ENCODE assay signal across 28 cellular contexts in the genomic region with DNA sequence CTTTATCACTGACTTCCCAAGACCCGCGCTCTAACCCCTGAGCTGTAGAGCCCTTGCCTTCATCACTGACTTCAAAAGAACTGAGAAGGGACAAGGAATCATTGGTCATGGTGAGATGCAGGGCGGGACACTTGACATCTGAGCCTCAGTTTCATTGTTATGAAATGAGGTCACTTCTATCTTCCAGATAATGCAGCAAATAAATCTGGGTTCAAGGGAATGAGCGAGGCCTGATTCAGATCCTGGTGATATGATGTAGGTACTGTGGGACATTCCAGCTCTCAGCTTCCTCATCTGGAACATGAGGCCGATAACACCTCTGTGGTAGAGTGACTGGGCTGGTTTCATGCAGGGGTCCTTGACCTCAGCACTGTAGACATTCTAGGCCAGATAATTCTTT.
"Had no signal": no experiment of that assay in that cellular context is flagged by ENCODE, and none has a peak within 500 bp of the region (broad histone marks: within the 10 kb centered on the region; RNA-seq: fewer than 3 reads in every experiment).

No MANE protein-coding gene starts in this region.

- H3K4me1 ChIP-seq: heart right ventricle, left lung, pancreas, prostate gland, tibial nerve, uterus had no signal

- H3K36me3 Mint-ChIP-seq: naive B cell; natural killer cell; stimulated activated memory B cell treated with anti-CD40 and anti-IgM and Interleukin-4, amounts not matched to agents 10 μg/mL and 1 μg/mL and 100 μg/mL, for 72 hours had no signal

- H3K79me2 ChIP-seq: hepatocyte had no signal

- H3K4me1 Mint-ChIP-seq: naive B cell; natural killer cell; stimulated activated memory B cell treated with anti-CD40 and anti-IgM and Interleukin-4, amounts not matched to agents 10 μg/mL and 1 μg/mL and 100 μg/mL, for 72 hours; stimulated activated naive CD8-positive, alpha-beta T cell treated with anti-CD3 and anti-CD28 coated beads, Interleukin-15, amount 100 ng/mL, for 72 hours had no signal

- H3K4me3 ChIP-seq: heart right ventricle, hepatocyte, left lung, lung, pancreas, prostate gland, spleen, tibial nerve, uterus had no signal

- H3K27me3 ChIP-seq: hepatocyte, left lung, pancreas, spleen, tibial nerve, uterus had no signal

- H3K27me3 Mint-ChIP-seq: type B pancreatic cell had no signal

- DNase-seq: heart right ventricle; islet precursor cell; left colon; left lung; mesendoderm; naive B cell; natural killer cell; nephron progenitor cell; pancreas; posterior cingulate gyrus; retina; right cardiac atrium; small intestine; spleen; stimulated activated CD4-positive, alpha-beta T cell treated with anti-CD3 and anti-CD28 coated beads, Interleukin-4, amount 100 ng/mL, for 4 hours; stimulated activated CD8-positive, alpha-beta memory T cell treated with anti-CD3 and anti-CD28 coated beads, Interleukin-4, amount 100 ng/mL, for 48 hours; stimulated activated naive CD4-positive, alpha-beta T cell treated with Interleukin-2 at 50 U/mL for 16 hours; stimulated activated naive CD8-positive, alpha-beta T cell treated with anti-CD3 and anti-CD28 coated beads, Interleukin-15, amount 100 ng/mL, for 72 hours; substantia nigra; uterus had no signal

- H3K27ac ChIP-seq: heart right ventricle, hepatocyte, left lung, pancreas, prostate gland, spleen, tibial nerve, uterus had no signal

- H2AFZ ChIP-seq: hepatocyte had no signal

- H3K9me3 ChIP-seq: heart right ventricle, left lung, pancreas, prostate gland, spleen, uterus had no signal

- H3K36me3 ChIP-seq: heart right ventricle, left lung, pancreas, prostate gland, spleen, tibial nerve, uterus had no signal

- H3K9me3 Mint-ChIP-seq: mesothelial cell of epicardium, natural killer cell, type B pancreatic cell had no signal

- ATAC-seq: heart right ventricle; left colon; left lung; natural killer cell; pancreas; right cardiac atrium; sciatic nerve; stimulated activated memory B cell treated with anti-CD40 and anti-IgM and Interleukin-4, amounts not matched to agents 10 μg/mL and 1 μg/mL and 100 μg/mL, for 72 hours; stimulated activated naive CD8-positive, alpha-beta T cell treated with anti-CD3 and anti-CD28 coated beads, Interleukin-15, amount 100 ng/mL, for 72 hours had no signal

- H3K27ac Mint-ChIP-seq: mesothelial cell of epicardium; naive B cell; natural killer cell; nephron progenitor cell; stimulated activated memory B cell treated with anti-CD40 and anti-IgM and Interleukin-4, amounts not matched to agents 10 μg/mL and 1 μg/mL and 100 μg/mL, for 72 hours; stimulated activated naive CD8-positive, alpha-beta T cell treated with anti-CD3 and anti-CD28 coated beads, Interleukin-15, amount 100 ng/mL, for 72 hours; type B pancreatic cell had no signal

- FAIRE-seq: pancreas, small intestine had no signal

- H3K4me2 ChIP-seq: hepatocyte had no signal

- H3K4me3 Mint-ChIP-seq: mesothelial cell of epicardium; naive B cell; natural killer cell; nephron progenitor cell; stimulated activated memory B cell treated with anti-CD40 and anti-IgM and Interleukin-4, amounts not matched to agents 10 μg/mL and 1 μg/mL and 100 μg/mL, for 72 hours; stimulated activated naive CD8-positive, alpha-beta T cell treated with anti-CD3 and anti-CD28 coated beads, Interleukin-15, amount 100 ng/mL, for 72 hours; type B pancreatic cell had no signal
